Comparison of ENCODE assay signal across 8 cellular contexts in genomic region chr11:6320411-6321207, GRCh38. TPM values are rescaled to one million over a fixed set of nuclear protein-coding genes. Genes with fewer than 3 reads are reported as not detected.
DNase-seq lines count a peak whose midpoint lies in the region; ATAC-seq and TF ChIP-seq lines count a peak whose summit lies in the region.

Gene CAVIN3, minus strand, starts transcription at chr11:6320501. Its CDS starts 25 bp downstream, at chr11:6320476.

- no peaks in the 10 kb centered on the region for H3K9me3 Mint-ChIP-seq in activated CD8-positive, alpha-beta T cell treated with anti-CD3 and anti-CD28 coated beads, Interleukin-2, amount 10 ng/mL, durations not matched to agents 7 days and 5 days (ENCODE audit: insufficient read depth)

- H3K36me3 Mint-ChIP-seq in activated CD8-positive, alpha-beta T cell treated with anti-CD3 and anti-CD28 coated beads, Interleukin-2, amount 10 ng/mL, durations not matched to agents 7 days and 5 days (ENCODE audit: low read depth): no peaks in the 10 kb centered on the region

- H3K9me3 ChIP-seq in muscle layer of colon (ENCODE audit: low read length): no peaks in the 10 kb centered on the region
- no peaks in the 10 kb centered on the region for H3K9me3 ChIP-seq in testis

- H3K27ac ChIP-seq in muscle layer of colon (ENCODE audit: low read depth, low read length) (peak within 1 kb of the TSS; percentile 97), testis (peak within 1 kb of the TSS; percentile 93 to 98)

- POLR2A ChIA-PET in activated CD8-positive, alpha-beta T cell treated with anti-CD3 and anti-CD28 coated beads, Interleukin-2, amount 10 ng/mL, durations not matched to agents 7 days and 5 days (lab: Charles Lee): interaction anchor here (0.5 to 1.2 kb wide), 2 partner anchors 49 to 579 kb away, joined by 3 read pairs; no protein-coding TSS in a partner anchor

- intact Hi-C loops in testis (cut with DNase I; ENCODE audit: low total_unique reads): no loop called here

- CTCF ChIA-PET in activated CD8-positive, alpha-beta T cell treated with anti-CD3 and anti-CD28 coated beads, Interleukin-2, amount 10 ng/mL, durations not matched to agents 7 days and 5 days (lab: Charles Lee): interaction anchor here (1.3 to 5.2 kb wide), 3 partner anchors 33 to 59 kb away, joined by 4 to 28 read pairs (median 7); no protein-coding TSS in a partner anchor

- H3K4me1 ChIP-seq in muscle layer of colon (ENCODE audit: insufficient read depth, low read length): peaks cover 40% of the 10 kb centered on the region
- peaks cover 30% of the 10 kb centered on the region for H3K4me1 ChIP-seq in testis

- no peak for TF ChIP-seq CTCF in testis (IDR thresholded peaks at IDR 0.05)

- H3K27ac Mint-ChIP-seq in activated CD8-positive, alpha-beta T cell treated with anti-CD3 and anti-CD28 coated beads, Interleukin-2, amount 10 ng/mL, durations not matched to agents 7 days and 5 days: peak within 1 kb of the TSS; percentile 53

- H3K27me3 ChIP-seq in muscle layer of colon (ENCODE audit: control insufficient read depth in 1 of 2, insufficient read depth in 2 of 2, low read length in 2 of 2) (no peaks in the 10 kb centered on the region), testis (no peaks in the 10 kb centered on the region)

- TF ChIP-seq POLR2A in erythroblast (IDR thresholded peaks at IDR 0.05; ENCODE audit: low read length): no peak
- TF ChIP-seq POLR2A in testis (IDR thresholded peaks at IDR 0.05): no peak

- H3K4me1 Mint-ChIP-seq in activated CD8-positive, alpha-beta T cell treated with anti-CD3 and anti-CD28 coated beads, Interleukin-2, amount 10 ng/mL, durations not matched to agents 7 days and 5 days (ENCODE audit: low read depth): peaks cover 30% of the 10 kb centered on the region

- no peaks in the 10 kb centered on the region for H3K36me3 ChIP-seq in muscle layer of colon (ENCODE audit: insufficient read depth, low read length)
- no peaks in the 10 kb centered on the region for H3K36me3 ChIP-seq in testis (ENCODE audit: low read depth, missing control alignments)

- DNase-seq in SIG-M5 treated with dmso at 0.1 percent for 504 hours (lab: John Stamatoyannopoulos, UW; ENCODE audit: unreplicated experiment): peak; percentile 35
- no peak for DNase-seq in SIG-M5 (lab: John Stamatoyannopoulos, UW)
- peak; percentile 72 for DNase-seq in activated CD8-positive, alpha-beta T cell treated with anti-CD3 and anti-CD28 coated beads, Interleukin-2, amount 10 ng/mL, durations not matched to agents 7 days and 5 days
- DNase-seq in erythroblast (lab: John Stamatoyannopoulos, UW): peak; percentile 12 to 23
- DNase-seq in testis: peak; percentile 82
- DNase-seq in midbrain (lab: John Stamatoyannopoulos, UW): no peak

- peak within 1 kb of the TSS; percentile 67 to 72 for H3K4me3 ChIP-seq in muscle layer of colon (ENCODE audit: low read depth in 1 of 2, low read length in 2 of 2)
- H3K4me3 ChIP-seq in testis: peak within 1 kb of the TSS; percentile 57 to 70

- peak; percentile 53 for ATAC-seq in HG03175 (IDR thresholded peaks at IDR 0.05; ENCODE audit: unreplicated experiment)
- peak; percentile 54 for ATAC-seq in activated CD8-positive, alpha-beta T cell treated with anti-CD3 and anti-CD28 coated beads, Interleukin-2, amount 10 ng/mL, durations not matched to agents 7 days and 5 days

- H3K27me3 Mint-ChIP-seq in activated CD8-positive, alpha-beta T cell treated with anti-CD3 and anti-CD28 coated beads, Interleukin-2, amount 10 ng/mL, durations not matched to agents 7 days and 5 days (ENCODE audit: low read depth): peaks cover 23% of the 10 kb centered on the region

- H3K4me3 Mint-ChIP-seq in activated CD8-positive, alpha-beta T cell treated with anti-CD3 and anti-CD28 coated beads, Interleukin-2, amount 10 ng/mL, durations not matched to agents 7 days and 5 days: peak within 1 kb of the TSS; percentile 69

- peak within 1 kb of the TSS; percentile 97 for H3K9ac ChIP-seq in muscle layer of colon (ENCODE audit: low read length)

- 7 to 11% methylated on average over 20 to 44 of the region's 44 CpGs for WGBS in testis, 2 donors

RNA-seq across cellular contexts. Expression of gene CAVIN3, which starts in this region (rescaled TPM):
- 1 to 10 TPM; 1.0 to 1.2 TPM for total RNA-seq in activated CD8-positive, alpha-beta T cell treated with anti-CD3 and anti-CD28 coated beads, Interleukin-2, amount 10 ng/mL, durations not matched to agents 7 days and 5 days
- 100 to 1,000 TPM; 103 to 177 TPM for total RNA-seq in testis
- polyA plus RNA-seq in testis (ENCODE audit: insufficient read depth, low read depth, low replicate concordance): 237 TPM

Comparison
In these comparisons a context has a peak if more than half of its experiments do, and no peak if none do; other contexts are left out.
1. RNA of gene CAVIN3 (total RNA-seq): 103 to 177 TPM in testis; 1.0 to 1.2 TPM in activated CD8-positive, alpha-beta T cell treated with anti-CD3 and anti-CD28 coated beads, Interleukin-2, amount 10 ng/mL, durations not matched to agents 7 days and 5 days; every median in the first group is over 10 times any median in the second.
2. DNase-seq: peak in SIG-M5 treated with dmso at 0.1 percent for 504 hours (single experiment), activated CD8-positive, alpha-beta T cell treated with anti-CD3 and anti-CD28 coated beads, Interleukin-2, amount 10 ng/mL, durations not matched to agents 7 days and 5 days (single experiment), erythroblast (2 of 2) and testis (single experiment); none in SIG-M5 (single experiment) and midbrain (single experiment).